ENCODE assay signal across 20 cellular contexts in genomic region chr10:79163663-79163970, GRCh38.
"Had no signal": no experiment of that assay in that cellular context is flagged by ENCODE, and none has a peak within 500 bp of the region (broad histone marks: within the 10 kb centered on the region; RNA-seq: fewer than 3 reads in every experiment).

No MANE protein-coding gene starts in this region.

- H3K27me3 Mint-ChIP-seq: activated B cell treated with CpG ODN at 0.5 μM for 24 hours; activated naive CD8-positive, alpha-beta T cell treated with anti-CD3 and anti-CD28 coated beads for 36 hours; dendritic cell treated with granulocyte-macrophage colony-stimulating factor and Interleukin-4, amounts not matched to agents 40 ng/mL and 50 ng/mL, for 4 days; naive B cell had no signal

- H2AFZ ChIP-seq: parathyroid adenoma had no signal

- H3K4me1 Mint-ChIP-seq: activated B cell treated with CpG ODN at 0.5 μM for 24 hours; activated naive CD8-positive, alpha-beta T cell treated with anti-CD3 and anti-CD28 coated beads for 36 hours had no signal

- ATAC-seq: activated CD8-positive, alpha-beta T cell treated with anti-CD3 and anti-CD28 coated beads, Interleukin-2, amount 10 ng/mL, durations not matched to agents 7 days and 5 days; activated T-cell treated with anti-CD3 and anti-CD28 coated beads, Interleukin-2, amount 50 U/mL, for 72 hours; gastrocnemius medialis had no signal

- H3K27me3 ChIP-seq: breast epithelium, gastrocnemius medialis, neutrophil had no signal

- H3K27ac Mint-ChIP-seq: activated B cell treated with CpG ODN at 0.5 μM for 24 hours; activated CD8-positive, alpha-beta T cell treated with anti-CD3 and anti-CD28 coated beads, Interleukin-2, amount 10 ng/mL, durations not matched to agents 7 days and 5 days; activated naive CD8-positive, alpha-beta T cell treated with anti-CD3 and anti-CD28 coated beads for 36 hours; activated T-cell treated with anti-CD3 and anti-CD28 coated beads, Interleukin-2, amount 50 U/mL, for 72 hours; dendritic cell treated with granulocyte-macrophage colony-stimulating factor and Interleukin-4, amounts not matched to agents 40 ng/mL and 50 ng/mL, for 4 days had no signal

- H3K9me3 ChIP-seq: breast epithelium, gastrocnemius medialis, neutrophil had no signal

- H3K36me3 ChIP-seq: breast epithelium, gastrocnemius medialis had no signal

- H3K9ac ChIP-seq: parathyroid adenoma had no signal

- H3K4me3 ChIP-seq: breast epithelium, gastrocnemius medialis had no signal

- H3K36me3 Mint-ChIP-seq: activated naive CD8-positive, alpha-beta T cell treated with anti-CD3 and anti-CD28 coated beads for 36 hours; naive B cell had no signal

- H3K9me3 Mint-ChIP-seq: activated B cell treated with CpG ODN at 0.5 μM for 24 hours; activated naive CD8-positive, alpha-beta T cell treated with anti-CD3 and anti-CD28 coated beads for 36 hours; activated T-cell treated with anti-CD3 and anti-CD28 coated beads, Interleukin-2, amount 50 U/mL, for 72 hours; dendritic cell treated with granulocyte-macrophage colony-stimulating factor and Interleukin-4, amounts not matched to agents 40 ng/mL and 50 ng/mL, for 4 days; naive B cell had no signal

- DNase-seq: activated B cell treated with CpG ODN at 0.5 μM for 24 hours; activated CD4-positive, alpha-beta T cell treated with anti-CD3 and anti-CD28 coated beads for 48 hours; activated CD8-positive, alpha-beta memory T cell treated with anti-CD3 and anti-CD28 coated beads, Interleukin-2, amount 50 U/mL, for 4 hours; activated CD8-positive, alpha-beta T cell treated with anti-CD3 and anti-CD28 coated beads, Interleukin-2, amount 10 ng/mL, durations not matched to agents 7 days and 5 days; activated gamma-delta T cell treated with Interleukin-2 at 50 U/mL for 16 hours; activated naive CD8-positive, alpha-beta T cell treated with anti-CD3 and anti-CD28 coated beads for 36 hours; activated T-cell treated with anti-CD3 and anti-CD28 coated beads, Interleukin-2, amount 50 U/mL, for 72 hours; anterior cingulate cortex; effector memory CD4-positive, alpha-beta T cell; gastrocnemius medialis; islet precursor cell; naive B cell; retina; stimulated activated CD4-positive, alpha-beta T cell treated with anti-CD3 and anti-CD28 coated beads, Interleukin-4, amount 100 ng/mL, for 24 hours; stimulated activated naive CD4-positive, alpha-beta T cell; trophoblast cell had no signal

- H3K4me3 Mint-ChIP-seq: activated B cell treated with CpG ODN at 0.5 μM for 24 hours; activated CD8-positive, alpha-beta T cell treated with anti-CD3 and anti-CD28 coated beads, Interleukin-2, amount 10 ng/mL, durations not matched to agents 7 days and 5 days; activated naive CD8-positive, alpha-beta T cell treated with anti-CD3 and anti-CD28 coated beads for 36 hours; activated T-cell treated with anti-CD3 and anti-CD28 coated beads, Interleukin-2, amount 50 U/mL, for 72 hours; dendritic cell treated with granulocyte-macrophage colony-stimulating factor and Interleukin-4, amounts not matched to agents 40 ng/mL and 50 ng/mL, for 4 days; naive B cell had no signal

- H3K27ac ChIP-seq: gastrocnemius medialis, neutrophil, parathyroid adenoma had no signal
